20 cellular contexts compared by ENCODE assay signal in genomic region chr17:48143629-48144028, GRCh38. TPM values are rescaled to one million over a fixed set of nuclear protein-coding genes. Genes with fewer than 3 reads are reported as not detected.
DNase-seq lines count a peak whose midpoint lies in the region; ATAC-seq and TF ChIP-seq lines count a peak whose summit lies in the region.
"Had no signal": no experiment of that assay in that cellular context is flagged by ENCODE, and none has a peak within 500 bp of the region (broad histone marks: within the 10 kb centered on the region; RNA-seq: fewer than 3 reads in every experiment).

No MANE protein-coding gene starts in this region.

- no peaks in the 10 kb centered on the region for H3K9me2 ChIP-seq in Loucy (replicated peaks; ENCODE audit: low read depth, low read length)

- H3K9me3 ChIP-seq in Loucy (ENCODE audit: insufficient read depth, low read depth, low read length), result no peaks in the 10 kb centered on the region
- H3K9me3 ChIP-seq in OCI-LY3 (ENCODE audit: insufficient read depth, low read length), result no peaks in the 10 kb centered on the region
- no peaks in the 10 kb centered on the region for H3K9me3 ChIP-seq in endodermal cell (ENCODE audit: control insufficient read depth, low read length)
- H3K9me3 ChIP-seq: A549, Peyer's patch had no signal

- intact Hi-C loops in activated CD8-positive, alpha-beta T cell treated with anti-CD3 and anti-CD28 coated beads for 36 hours (cut with micrococcal nuclease), result no loop called here

- no peak overlapping the region for H3K4me3 ChIP-seq in Loucy (ENCODE audit: low read length, poor library complexity, severe bottlenecking)
- no peak overlapping the region for H3K4me3 ChIP-seq in OCI-LY3 (ENCODE audit: low read length)
- H3K4me3 ChIP-seq in endodermal cell (ENCODE audit: low read length), result no peak overlapping the region
- no peak overlapping the region for H3K4me3 ChIP-seq in brain microvascular endothelial cell (ENCODE audit: low read depth, low read length)
- H3K4me3 ChIP-seq: A549, K562, Peyer's patch had no signal

- no peak for TF ChIP-seq CTCF in activated CD8-positive, alpha-beta T cell treated with anti-CD3 and anti-CD28 coated beads for 36 hours (IDR thresholded peaks at IDR 0.05)
- TF ChIP-seq CTCF in Loucy (conservative IDR thresholded peaks at IDR 0.05; ENCODE audit: low read length) (0 out of 2 replicates have a peak, but pooled peaks have one; percentile 7), OCI-LY3 (IDR thresholded peaks at IDR 0.05; ENCODE audit: low read depth, low read length) (no peak), endodermal cell (conservative IDR thresholded peaks at IDR 0.05) (peak; percentile 55), brain microvascular endothelial cell (IDR thresholded peaks at IDR 0.05; ENCODE audit: low read depth, low read length, missing control alignments) (no peak)

- POLR2A ChIA-PET in activated CD8-positive, alpha-beta T cell treated with anti-CD3 and anti-CD28 coated beads for 36 hours (lab: Charles Lee), result no interaction called here
- POLR2A ChIA-PET in activated CD8-positive, alpha-beta T cell treated with anti-CD3 and anti-CD28 coated beads, Interleukin-2, amount 10 ng/mL, durations not matched to agents 7 days and 5 days (lab: Charles Lee), result no interaction called here

- H3K4me2 ChIP-seq in Loucy (ENCODE audit: low read depth, low read length, poor library complexity, severe bottlenecking) (no peak overlapping the region), OCI-LY3 (ENCODE audit: low read length) (peak overlapping the region; percentile 50)
- H3K4me2 ChIP-seq: A549 had no signal

- H3K9me3 Mint-ChIP-seq in activated CD8-positive, alpha-beta T cell treated with anti-CD3 and anti-CD28 coated beads for 36 hours, result no peaks in the 10 kb centered on the region
- H3K9me3 Mint-ChIP-seq in activated CD8-positive, alpha-beta T cell treated with anti-CD3 and anti-CD28 coated beads, Interleukin-2, amount 10 ng/mL, durations not matched to agents 7 days and 5 days (ENCODE audit: insufficient read depth), result no peaks in the 10 kb centered on the region
- H3K9me3 Mint-ChIP-seq in endodermal cell, result no peaks in the 10 kb centered on the region

- no peak overlapping the region for H3K4me3 Mint-ChIP-seq in activated CD8-positive, alpha-beta T cell treated with anti-CD3 and anti-CD28 coated beads for 36 hours
- H3K4me3 Mint-ChIP-seq in activated CD8-positive, alpha-beta T cell treated with anti-CD3 and anti-CD28 coated beads, Interleukin-2, amount 10 ng/mL, durations not matched to agents 7 days and 5 days, result no peak overlapping the region
- no peak overlapping the region for H3K4me3 Mint-ChIP-seq in endodermal cell
- H3K4me3 Mint-ChIP-seq: T-helper 17 cell had no signal

- 46 to 53% methylated on average over 5 to 6 of the region's 6 CpGs for WGBS in endodermal cell (ENCODE audit: insufficient coverage in 1 of 2, insufficient read length in 1 of 2), 2 experiments

- peak; percentile 35 for ATAC-seq in activated CD8-positive, alpha-beta T cell treated with anti-CD3 and anti-CD28 coated beads for 36 hours
- ATAC-seq in activated CD8-positive, alpha-beta T cell treated with anti-CD3 and anti-CD28 coated beads, Interleukin-2, amount 10 ng/mL, durations not matched to agents 7 days and 5 days, result no peak
- ATAC-seq in GM18520 (IDR thresholded peaks at IDR 0.05; ENCODE audit: unreplicated experiment), result no peak
- ATAC-seq: K562, SK-N-SH treated with all-trans-retinoic acid at 6 μM for 48 hours, T-helper 17 cell had no signal

- H2AFZ ChIP-seq in Loucy (ENCODE audit: low read length) (no peak overlapping the region), OCI-LY3 (ENCODE audit: low read depth, low read length) (no peak overlapping the region)

- H3F3A ChIP-seq in Loucy (ENCODE audit: low read depth), result no peaks in the 10 kb centered on the region

- H3K79me2 ChIP-seq in Loucy (ENCODE audit: insufficient read depth, low read length) (no peaks in the 10 kb centered on the region), OCI-LY3 (ENCODE audit: low read length) (no peaks in the 10 kb centered on the region)

- peaks cover 25% of the 10 kb centered on the region for H3K4me1 Mint-ChIP-seq in activated CD8-positive, alpha-beta T cell treated with anti-CD3 and anti-CD28 coated beads for 36 hours (ENCODE audit: low read depth)
- peaks cover 6% of the 10 kb centered on the region for H3K4me1 Mint-ChIP-seq in activated CD8-positive, alpha-beta T cell treated with anti-CD3 and anti-CD28 coated beads, Interleukin-2, amount 10 ng/mL, durations not matched to agents 7 days and 5 days (ENCODE audit: low read depth)
- H3K4me1 Mint-ChIP-seq in endodermal cell, result peaks cover 17% of the 10 kb centered on the region

- no peak for DNase-seq in activated CD8-positive, alpha-beta T cell treated with anti-CD3 and anti-CD28 coated beads for 36 hours
- DNase-seq in activated CD8-positive, alpha-beta T cell treated with anti-CD3 and anti-CD28 coated beads, Interleukin-2, amount 10 ng/mL, durations not matched to agents 7 days and 5 days, result no peak
- DNase-seq in endodermal cell (peak; percentile 76), NCI-H524 (lab: John Stamatoyannopoulos, UW) (no peak), brain microvascular endothelial cell (no peak)
- DNase-seq: DMS79, GDM1, NCI-H1048, NCI-H1930, Peyer's patch, SHP77, T-helper 17 cell had no signal

- no peaks in the 10 kb centered on the region for H4K20me1 ChIP-seq in Loucy (ENCODE audit: insufficient read depth, low read length, poor library complexity, severe bottlenecking)
- no peaks in the 10 kb centered on the region for H4K20me1 ChIP-seq in OCI-LY3 (ENCODE audit: insufficient read depth, low read length)

- H3K27me3 ChIP-seq in Loucy (ENCODE audit: insufficient read depth, low read length, poor library complexity, severe bottlenecking) (no peaks in the 10 kb centered on the region), OCI-LY3 (ENCODE audit: low read depth, low read length) (no peaks in the 10 kb centered on the region), endodermal cell (ENCODE audit: control insufficient read depth, insufficient read depth, low read length, poor library complexity, severe bottlenecking) (no peaks in the 10 kb centered on the region), brain microvascular endothelial cell (replicated peaks) (peaks cover 36% of the 10 kb centered on the region)
- H3K27me3 ChIP-seq: Peyer's patch had no signal

- in situ Hi-C loops in brain microvascular endothelial cell (cut with HindIII; ENCODE audit: low pct_ligation_motif_present, low sequenced_read_pairs), result no loop called here

- peaks cover 20% of the 10 kb centered on the region for H3K36me3 Mint-ChIP-seq in activated CD8-positive, alpha-beta T cell treated with anti-CD3 and anti-CD28 coated beads for 36 hours (ENCODE audit: low read depth)
- H3K36me3 Mint-ChIP-seq in activated CD8-positive, alpha-beta T cell treated with anti-CD3 and anti-CD28 coated beads, Interleukin-2, amount 10 ng/mL, durations not matched to agents 7 days and 5 days (ENCODE audit: low read depth), result peaks cover 32% of the 10 kb centered on the region
- H3K36me3 Mint-ChIP-seq in endodermal cell (ENCODE audit: low read depth), result no peaks in the 10 kb centered on the region

- H3K9ac ChIP-seq in Loucy (ENCODE audit: low read depth, low read length, poor library complexity, severe bottlenecking) (no peak overlapping the region), OCI-LY3 (ENCODE audit: low read length) (no peak overlapping the region), endodermal cell (ENCODE audit: extremely low read depth, low read length, poor library complexity, severe bottlenecking) (no peak overlapping the region)

- no peaks in the 10 kb centered on the region for H3K36me3 ChIP-seq in Loucy (ENCODE audit: insufficient read depth, low read length)
- no peaks in the 10 kb centered on the region for H3K36me3 ChIP-seq in OCI-LY3 (replicated peaks; ENCODE audit: low read depth, low read length)
- no peaks in the 10 kb centered on the region for H3K36me3 ChIP-seq in endodermal cell (ENCODE audit: control insufficient read depth, insufficient read depth, low read length)
- H3K36me3 ChIP-seq in brain microvascular endothelial cell (replicated peaks), result no peaks in the 10 kb centered on the region
- H3K36me3 ChIP-seq: Peyer's patch had no signal

- H3K27ac ChIP-seq in OCI-LY3 (ENCODE audit: low read length) (no peak overlapping the region), endodermal cell (ENCODE audit: low read depth, low read length) (no peak overlapping the region), brain microvascular endothelial cell (no peak overlapping the region)
- H3K27ac ChIP-seq: A549, C4-2B, HL-60, Peyer's patch had no signal

- peak overlapping the region; percentile 5 for H3K27ac Mint-ChIP-seq in activated CD8-positive, alpha-beta T cell treated with anti-CD3 and anti-CD28 coated beads for 36 hours
- no peak overlapping the region for H3K27ac Mint-ChIP-seq in activated CD8-positive, alpha-beta T cell treated with anti-CD3 and anti-CD28 coated beads, Interleukin-2, amount 10 ng/mL, durations not matched to agents 7 days and 5 days
- H3K27ac Mint-ChIP-seq in endodermal cell, result no peak overlapping the region
- H3K27ac Mint-ChIP-seq: T-helper 17 cell had no signal

- CTCF ChIA-PET in activated CD8-positive, alpha-beta T cell treated with anti-CD3 and anti-CD28 coated beads for 36 hours (lab: Charles Lee), result interaction anchor here (0.6 to 1.2 kb wide), 3 partner anchors 10 to 64 kb away, joined by 3 to 4 read pairs (median 3); no protein-coding TSS in a partner anchor
- CTCF ChIA-PET in activated CD8-positive, alpha-beta T cell treated with anti-CD3 and anti-CD28 coated beads, Interleukin-2, amount 10 ng/mL, durations not matched to agents 7 days and 5 days (lab: Charles Lee), result interaction anchor here (0.7 to 1.4 kb wide), 3 partner anchors 16 to 475 kb away, joined by 3 to 4 read pairs (median 3); no protein-coding TSS in a partner anchor

- no peaks in the 10 kb centered on the region for H3K27me3 Mint-ChIP-seq in activated CD8-positive, alpha-beta T cell treated with anti-CD3 and anti-CD28 coated beads for 36 hours
- no peaks in the 10 kb centered on the region for H3K27me3 Mint-ChIP-seq in activated CD8-positive, alpha-beta T cell treated with anti-CD3 and anti-CD28 coated beads, Interleukin-2, amount 10 ng/mL, durations not matched to agents 7 days and 5 days (ENCODE audit: low read depth)
- H3K27me3 Mint-ChIP-seq in endodermal cell (ENCODE audit: insufficient read depth), result no peaks in the 10 kb centered on the region
- H3K27me3 Mint-ChIP-seq: T-helper 17 cell had no signal

- H3K4me1 ChIP-seq in Loucy (ENCODE audit: insufficient read depth, low read length, poor library complexity, severe bottlenecking) (peaks cover 17% of the 10 kb centered on the region), OCI-LY3 (ENCODE audit: low read length) (peaks cover 23% of the 10 kb centered on the region), endodermal cell (ENCODE audit: control insufficient read depth, insufficient read depth, low read length) (peaks cover 7% of the 10 kb centered on the region)
- H3K4me1 ChIP-seq: A549, Peyer's patch had no signal

RNA-seq across cellular contexts. Expression of gene SNX11, which starts 36.1 kb away (rescaled TPM):
- 10 to 100 TPM; 27.2 to 29.5 TPM for total RNA-seq in activated CD8-positive, alpha-beta T cell treated with anti-CD3 and anti-CD28 coated beads for 36 hours
- 10 to 100 TPM; 33.3 to 34.2 TPM for total RNA-seq in activated CD8-positive, alpha-beta T cell treated with anti-CD3 and anti-CD28 coated beads, Interleukin-2, amount 10 ng/mL, durations not matched to agents 7 days and 5 days
- total RNA-seq in endodermal cell, result 10 to 100 TPM; 19.7 to 20.5 TPM
- polyA plus RNA-seq in endodermal cell (2013, experiment 1 of 2), result 16.2 TPM
- polyA plus RNA-seq in endodermal cell (2013, experiment 2 of 2), result 13.6 TPM

RNA-seq across cellular contexts. Expression of gene CBX1, which starts 42.4 kb away (rescaled TPM):
- total RNA-seq in activated CD8-positive, alpha-beta T cell treated with anti-CD3 and anti-CD28 coated beads for 36 hours, result 10 to 100 TPM; 52.3 to 53.0 TPM
- 10 to 100 TPM; 68.2 to 70.3 TPM for total RNA-seq in activated CD8-positive, alpha-beta T cell treated with anti-CD3 and anti-CD28 coated beads, Interleukin-2, amount 10 ng/mL, durations not matched to agents 7 days and 5 days
- 100 to 1,000 TPM; 173 to 230 TPM for total RNA-seq in endodermal cell
- polyA plus RNA-seq in endodermal cell (2013, experiment 1 of 2), result 245 TPM
- polyA plus RNA-seq in endodermal cell (2013, experiment 2 of 2), result 229 TPM

Comparison
In these comparisons a context has a peak if more than half of its experiments do, and no peak if none do; other contexts are left out.
1. CTCF ChIP-seq: peak in Loucy (single experiment) and endodermal cell (single experiment); none in activated CD8-positive, alpha-beta T cell treated with anti-CD3 and anti-CD28 coated beads for 36 hours (single experiment), OCI-LY3 (single experiment) and brain microvascular endothelial cell (single experiment).